Comparison of ENCODE assay signal across 1 cellular context in the genomic region with DNA sequence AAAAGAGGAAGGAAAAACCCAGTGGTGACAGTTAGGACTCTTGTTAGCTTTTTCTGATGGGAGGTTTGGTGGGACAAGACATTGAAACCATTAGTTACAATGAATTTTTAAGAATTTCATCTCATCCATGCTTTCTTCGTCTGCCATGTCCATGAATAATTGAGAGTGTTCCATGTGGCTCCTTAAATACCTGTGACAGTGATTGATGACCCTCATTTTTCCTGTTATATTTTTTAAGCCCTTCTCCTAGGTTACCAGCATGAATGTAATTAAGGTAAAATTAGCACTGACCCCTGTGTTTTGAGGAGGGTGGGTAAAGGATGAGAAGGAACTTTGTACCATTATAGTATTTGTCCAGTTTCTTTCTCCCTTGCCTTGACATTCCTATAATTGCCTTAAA.
A peak's percentile ranks its signal among the peaks of the same experiment; 100 is the strongest.
TF ChIP-seq lines count a peak whose summit lies in the region.

No MANE protein-coding gene starts in this region.

TF ChIP-seq in K562, 482 proteins besides CTCF, POLR2A, EP300 and RAD21:
- TF ChIP-seq E2F5 (CRISPR knock-in tag; IDR thresholded peaks at IDR 0.05) (no peak), ARHGAP35 (IDR thresholded peaks at IDR 0.05; ENCODE audit: partially characterized antibody) (no peak), PBX2 (CRISPR knock-in tag; IDR thresholded peaks at IDR 0.05; ENCODE audit: low read depth) (no peak), PBX2 (tag; conservative IDR thresholded peaks at IDR 0.05; ENCODE audit: low read depth) (peak; percentile 54), MEIS2 (IDR thresholded peaks at IDR 0.05; ENCODE audit: partially characterized antibody) (peak; percentile 58)
- TF ChIP-seq, protein P1, sequence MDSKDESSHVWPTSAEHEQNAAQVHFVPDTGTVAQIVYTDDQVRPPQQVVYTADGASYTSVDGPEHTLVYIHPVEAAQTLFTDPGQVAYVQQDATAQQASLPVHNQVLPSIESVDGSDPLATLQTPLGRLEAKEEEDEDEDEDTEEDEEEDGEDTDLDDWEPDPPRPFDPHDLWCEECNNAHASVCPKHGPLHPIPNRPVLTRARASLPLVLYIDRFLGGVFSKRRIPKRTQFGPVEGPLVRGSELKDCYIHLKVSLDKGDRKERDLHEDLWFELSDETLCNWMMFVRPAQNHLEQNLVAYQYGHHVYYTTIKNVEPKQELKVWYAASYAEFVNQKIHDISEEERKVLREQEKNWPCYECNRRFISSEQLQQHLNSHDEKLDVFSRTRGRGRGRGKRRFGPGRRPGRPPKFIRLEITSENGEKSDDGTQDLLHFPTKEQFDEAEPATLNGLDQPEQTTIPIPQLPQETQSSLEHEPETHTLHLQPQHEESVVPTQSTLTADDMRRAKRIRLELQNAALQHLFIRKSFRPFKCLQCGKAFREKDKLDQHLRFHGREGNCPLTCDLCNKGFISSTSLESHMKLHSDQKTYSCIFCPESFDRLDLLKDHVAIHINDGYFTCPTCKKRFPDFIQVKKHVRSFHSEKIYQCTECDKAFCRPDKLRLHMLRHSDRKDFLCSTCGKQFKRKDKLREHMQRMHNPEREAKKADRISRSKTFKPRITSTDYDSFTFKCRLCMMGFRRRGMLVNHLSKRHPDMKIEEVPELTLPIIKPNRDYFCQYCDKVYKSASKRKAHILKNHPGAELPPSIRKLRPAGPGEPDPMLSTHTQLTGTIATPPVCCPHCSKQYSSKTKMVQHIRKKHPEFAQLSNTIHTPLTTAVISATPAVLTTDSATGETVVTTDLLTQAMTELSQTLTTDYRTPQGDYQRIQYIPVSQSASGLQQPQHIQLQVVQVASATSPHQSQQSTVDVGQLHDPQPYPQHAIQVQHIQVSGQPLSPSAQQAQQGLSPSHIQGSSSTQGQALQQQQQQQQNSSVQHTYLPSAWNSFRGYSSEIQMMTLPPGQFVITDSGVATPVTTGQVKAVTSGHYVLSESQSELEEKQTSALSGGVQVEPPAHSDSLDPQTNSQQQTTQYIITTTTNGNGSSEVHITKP (IDR thresholded peaks at IDR 0.05; ENCODE audit: partially characterized antibody), result no peak
- TF ChIP-seq, protein P2, sequence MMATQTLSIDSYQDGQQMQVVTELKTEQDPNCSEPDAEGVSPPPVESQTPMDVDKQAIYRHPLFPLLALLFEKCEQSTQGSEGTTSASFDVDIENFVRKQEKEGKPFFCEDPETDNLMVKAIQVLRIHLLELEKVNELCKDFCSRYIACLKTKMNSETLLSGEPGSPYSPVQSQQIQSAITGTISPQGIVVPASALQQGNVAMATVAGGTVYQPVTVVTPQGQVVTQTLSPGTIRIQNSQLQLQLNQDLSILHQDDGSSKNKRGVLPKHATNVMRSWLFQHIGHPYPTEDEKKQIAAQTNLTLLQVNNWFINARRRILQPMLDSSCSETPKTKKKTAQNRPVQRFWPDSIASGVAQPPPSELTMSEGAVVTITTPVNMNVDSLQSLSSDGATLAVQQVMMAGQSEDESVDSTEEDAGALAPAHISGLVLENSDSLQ (IDR thresholded peaks at IDR 0.05), result peak; percentile 76
- TF ChIP-seq, protein P3, sequence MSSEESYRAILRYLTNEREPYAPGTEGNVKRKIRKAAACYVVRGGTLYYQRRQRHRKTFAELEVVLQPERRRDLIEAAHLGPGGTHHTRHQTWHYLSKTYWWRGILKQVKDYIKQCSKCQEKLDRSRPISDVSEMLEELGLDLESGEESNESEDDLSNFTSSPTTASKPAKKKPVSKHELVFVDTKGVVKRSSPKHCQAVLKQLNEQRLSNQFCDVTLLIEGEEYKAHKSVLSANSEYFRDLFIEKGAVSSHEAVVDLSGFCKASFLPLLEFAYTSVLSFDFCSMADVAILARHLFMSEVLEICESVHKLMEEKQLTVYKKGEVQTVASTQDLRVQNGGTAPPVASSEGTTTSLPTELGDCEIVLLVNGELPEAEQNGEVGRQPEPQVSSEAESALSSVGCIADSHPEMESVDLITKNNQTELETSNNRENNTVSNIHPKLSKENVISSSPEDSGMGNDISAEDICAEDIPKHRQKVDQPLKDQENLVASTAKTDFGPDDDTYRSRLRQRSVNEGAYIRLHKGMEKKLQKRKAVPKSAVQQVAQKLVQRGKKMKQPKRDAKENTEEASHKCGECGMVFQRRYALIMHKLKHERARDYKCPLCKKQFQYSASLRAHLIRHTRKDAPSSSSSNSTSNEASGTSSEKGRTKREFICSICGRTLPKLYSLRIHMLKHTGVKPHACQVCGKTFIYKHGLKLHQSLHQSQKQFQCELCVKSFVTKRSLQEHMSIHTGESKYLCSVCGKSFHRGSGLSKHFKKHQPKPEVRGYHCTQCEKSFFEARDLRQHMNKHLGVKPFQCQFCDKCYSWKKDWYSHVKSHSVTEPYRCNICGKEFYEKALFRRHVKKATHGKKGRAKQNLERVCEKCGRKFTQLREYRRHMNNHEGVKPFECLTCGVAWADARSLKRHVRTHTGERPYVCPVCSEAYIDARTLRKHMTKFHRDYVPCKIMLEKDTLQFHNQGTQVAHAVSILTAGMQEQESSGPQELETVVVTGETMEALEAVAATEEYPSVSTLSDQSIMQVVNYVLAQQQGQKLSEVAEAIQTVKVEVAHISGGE (CRISPR knock-in tag; IDR thresholded peaks at IDR 0.05), result no peak
